ENCODE assay signal across 9 cellular contexts in the genomic region with DNA sequence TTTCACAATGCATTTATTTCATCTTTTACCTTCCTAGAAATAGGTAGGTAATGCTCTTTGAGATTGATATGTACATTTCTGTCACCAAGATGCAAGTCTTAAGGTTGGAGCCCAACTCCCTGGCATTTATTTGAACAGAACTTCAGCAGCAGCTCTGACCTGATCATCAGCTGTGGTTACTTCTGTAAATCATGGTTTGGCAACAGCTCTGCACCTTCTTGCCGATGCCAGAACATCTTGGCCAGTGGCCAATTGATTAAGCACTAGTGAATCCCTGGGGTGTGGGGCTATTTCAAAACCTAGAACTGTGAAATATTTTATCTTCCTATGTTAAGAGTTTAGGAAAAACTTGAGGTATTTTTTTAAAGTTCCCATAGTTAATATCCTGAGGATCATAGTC.
DNase-seq lines count a peak whose midpoint lies in the region; ATAC-seq, FAIRE-seq and TF ChIP-seq lines count a peak whose summit lies in the region.
"Had no signal": no experiment of that assay in that cellular context is flagged by ENCODE, and none has a peak within 500 bp of the region (broad histone marks: within the 10 kb centered on the region; RNA-seq: fewer than 3 reads in every experiment).

No MANE protein-coding gene starts in this region.

- TF ChIP-seq POLR2A in GM12892 (IDR thresholded peaks at IDR 0.05; ENCODE audit: low read depth, low read length), result no peak

- ATAC-seq in HG03196 (IDR thresholded peaks at IDR 0.05; ENCODE audit: unreplicated experiment) (peak; percentile 32), GM18873 (IDR thresholded peaks at IDR 0.05; ENCODE audit: low FRiP score, unreplicated experiment) (no peak), HG02884 (IDR thresholded peaks at IDR 0.05; ENCODE audit: unreplicated experiment) (no peak)

- no peak for DNase-seq in GM12892 (ENCODE audit: insufficient read length)
- DNase-seq in NCI-H446 (lab: John Stamatoyannopoulos, UW), result peak; percentile 81 to 95
- DNase-seq in fibroblast of peridontal ligament (ENCODE audit: extremely low read depth), result peak; percentile 71
- no peak for DNase-seq in coronary artery (ENCODE audit: low spot score)
- no peak for DNase-seq in middle frontal gyrus (ENCODE audit: extremely low spot score, low spot score)
- DNase-seq: left cardiac atrium had no signal

- H3K27ac ChIP-seq in coronary artery, result no peak overlapping the region

- TF ChIP-seq CTCF in coronary artery (IDR thresholded peaks at IDR 0.05), result no peak

- no peak overlapping the region for H3K4me3 ChIP-seq in coronary artery

- peak; percentile 72 for FAIRE-seq in GM12892 (lab: Jason Lieb, UNC)

Comparison
In these comparisons a context has a peak if more than half of its experiments do, and no peak if none do; other contexts are left out.
1. DNase-seq: peak in NCI-H446 (2 of 2) and fibroblast of peridontal ligament (single experiment); none in GM12892 (single experiment), coronary artery (single experiment) and middle frontal gyrus (single experiment).